ENCODE assay signal across 14 cellular contexts in the genomic region with DNA sequence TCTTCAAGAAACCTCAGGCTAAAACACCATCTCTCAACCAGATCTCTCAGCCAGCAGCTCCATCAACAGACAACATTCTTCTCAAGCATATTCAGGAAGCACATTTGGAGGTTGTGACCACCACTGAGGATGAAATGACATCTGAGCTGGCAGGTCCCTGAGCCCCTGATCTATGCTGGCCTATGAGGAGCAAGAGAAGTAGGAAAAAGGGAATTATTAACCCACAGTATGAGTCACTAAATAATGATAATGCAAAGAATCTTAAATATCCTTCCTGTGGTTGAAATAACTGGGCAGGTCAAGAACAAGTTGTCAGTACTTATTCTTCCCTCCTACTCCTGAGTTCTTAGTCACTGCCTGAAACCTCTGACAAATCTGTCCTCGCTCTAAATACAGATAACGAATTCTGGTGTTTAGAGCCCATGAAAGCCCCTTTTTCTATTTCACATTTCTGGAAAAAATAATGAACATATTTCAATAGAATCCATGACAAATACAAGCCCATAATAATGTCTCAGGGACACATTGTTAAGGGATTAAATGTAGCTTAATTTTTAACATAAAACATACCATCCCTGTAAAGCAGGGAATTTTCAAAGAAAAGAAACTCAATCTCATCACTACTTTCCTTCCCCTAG.
DNase-seq lines count a peak whose midpoint lies in the region; ATAC-seq, FAIRE-seq and TF ChIP-seq lines count a peak whose summit lies in the region.
"Had no signal": no experiment of that assay in that cellular context is flagged by ENCODE, and none has a peak within 500 bp of the region (broad histone marks: within the 10 kb centered on the region; RNA-seq: fewer than 3 reads in every experiment).

No MANE protein-coding gene starts in this region.

- no peaks in the 10 kb centered on the region for H3K36me3 ChIP-seq in ACC112 (ENCODE audit: insufficient read depth, low read length)
- H3K36me3 ChIP-seq in keratinocyte (ENCODE audit: control insufficient read depth in 2 of 2, extremely low read depth in 1 of 2, insufficient read depth in 2 of 2, low read length in 2 of 2) = no peaks in the 10 kb centered on the region
- no peaks in the 10 kb centered on the region for H3K36me3 ChIP-seq in esophagus squamous epithelium
- H3K36me3 ChIP-seq in adrenal gland (replicated peaks in 1 of 2) = no peaks in the 10 kb centered on the region

- peak overlapping the region; percentile 54 for H3K4me2 ChIP-seq in keratinocyte (ENCODE audit: control insufficient read depth, extremely low read depth, insufficient read depth, low read depth, low read length)

- H3K4me3 ChIP-seq in ACC112 (ENCODE audit: low read depth, low read length) (peak overlapping the region; percentile 12), astrocyte of the spinal cord (ENCODE audit: low read depth, low read length) (no peak overlapping the region), keratinocyte (ENCODE audit: control insufficient read depth in 2 of 3, extremely low read depth in 1 of 3, insufficient read depth in 2 of 3, low read depth in 1 of 3, low read length in 3 of 3) (no peak overlapping the region), esophagus squamous epithelium (no peak overlapping the region), adrenal gland (no peak overlapping the region)

- H3K9ac ChIP-seq in keratinocyte (ENCODE audit: control insufficient read depth, extremely low read depth, insufficient read depth, low read length) = peak overlapping the region; percentile 65

- H3K79me2 ChIP-seq in ACC112 (ENCODE audit: control insufficient read depth, insufficient read depth, low read length, unreplicated experiment) (no peaks in the 10 kb centered on the region), keratinocyte (ENCODE audit: control insufficient read depth, insufficient read depth, low read length) (no peaks in the 10 kb centered on the region)

- FAIRE-seq in keratinocyte (lab: Jason Lieb, UNC) = peak; percentile 97
- FAIRE-seq: endometrium had no signal

- dilution Hi-C loops in keratinocyte (cut with MboI; ENCODE audit: extremely low pct_ligation_motif_present, low sequenced_read_pairs) = no loop called here

- H3K9me3 ChIP-seq in keratinocyte (ENCODE audit: control insufficient read depth, low read depth, low read length) (peaks cover 2% of the 10 kb centered on the region), esophagus squamous epithelium (no peaks in the 10 kb centered on the region), adrenal gland (replicated peaks in 1 of 3) (no peaks in the 10 kb centered on the region)

- H2AFZ ChIP-seq in ACC112 (ENCODE audit: low read length, unreplicated experiment) (peak overlapping the region; percentile 63), keratinocyte (ENCODE audit: control insufficient read depth, low read length) (no peak overlapping the region)

- H3K27ac ChIP-seq in ACC112 (ENCODE audit: low read depth, low read length) (peak overlapping the region; percentile 89), keratinocyte (ENCODE audit: control insufficient read depth, insufficient read depth, low read length) (peak overlapping the region; percentile 97), esophagus squamous epithelium (no peak overlapping the region), adrenal gland (no peak overlapping the region)

- TF ChIP-seq POLR2A in esophagus squamous epithelium (IDR thresholded peaks at IDR 0.05) (no peak), adrenal gland (IDR thresholded peaks at IDR 0.05) (no peak)

- H3K4me1 ChIP-seq in ACC112 (ENCODE audit: control insufficient read depth, insufficient read depth, low read length, unreplicated experiment) (peaks cover 53% of the 10 kb centered on the region), keratinocyte (ENCODE audit: control insufficient read depth, extremely low read depth, insufficient read depth, low read length) (peaks cover 58% of the 10 kb centered on the region), esophagus squamous epithelium (no peaks in the 10 kb centered on the region), adrenal gland (replicated peaks in 1 of 2) (no peaks in the 10 kb centered on the region)

- in situ Hi-C loops in astrocyte of the spinal cord (cut with HindIII; ENCODE audit: low sequenced_read_pairs) = no loop called here

- H3K27me3 ChIP-seq in ACC112 (ENCODE audit: insufficient read depth, low read length) = no peaks in the 10 kb centered on the region
- H3K27me3 ChIP-seq in keratinocyte (ENCODE audit: control insufficient read depth, extremely low read depth, insufficient read depth, low read length) = no peaks in the 10 kb centered on the region
- H3K27me3 ChIP-seq in esophagus squamous epithelium = no peaks in the 10 kb centered on the region
- H3K27me3 ChIP-seq in adrenal gland = no peaks in the 10 kb centered on the region

- H3K9me1 ChIP-seq in keratinocyte (ENCODE audit: control insufficient read depth, extremely low read depth, insufficient read depth, low read length) = no peaks in the 10 kb centered on the region

- TF ChIP-seq CTCF in astrocyte of the spinal cord (IDR thresholded peaks at IDR 0.05; ENCODE audit: low read depth, low read length) = no peak
- peak in 1 of 3 experiments; percentile 1 for TF ChIP-seq CTCF in keratinocyte (optimal IDR thresholded peaks at IDR 0.05 in 1 of 3, IDR thresholded peaks at IDR 0.05 in 1 of 3, conservative IDR thresholded peaks at IDR 0.05 in 1 of 3; ENCODE audit: extremely low read depth in 1 of 3, insufficient read depth in 2 of 3, low read length in 3 of 3)
- TF ChIP-seq CTCF in esophagus squamous epithelium (IDR thresholded peaks at IDR 0.05) = no peak
- TF ChIP-seq CTCF in adrenal gland (IDR thresholded peaks at IDR 0.05) = no peak

- ATAC-seq in GM21576 (IDR thresholded peaks at IDR 0.05; ENCODE audit: unreplicated experiment) = no peak

- 33 to 64% methylated on average over 2 of the region's 2 CpGs for WGBS in esophagus squamous epithelium, 2 donors
- 48 to 76% (median 60%) methylated on average over 2 of the region's 2 CpGs for WGBS in adrenal gland, 4 donors

- no peaks in the 10 kb centered on the region for H4K20me1 ChIP-seq in keratinocyte (ENCODE audit: control insufficient read depth, extremely low read depth, insufficient read depth, low read length)

- intact Hi-C loops in esophagus squamous epithelium (cut with DNase I) (no loop called here), adrenal gland (cut with DNase I) (no loop called here)

- DNase-seq in HPDE6-E6E7 (ENCODE audit: extremely low spot score) = peak; percentile 69
- peak; percentile 97 for DNase-seq in astrocyte of the spinal cord (ENCODE audit: low read depth, low spot score)
- DNase-seq in keratinocyte (ENCODE audit: low read depth, low spot score) = peak; percentile 57
- DNase-seq in esophagus squamous epithelium (lab: John Stamatoyannopoulos, UW) = no peak
- no peak for DNase-seq in NCI-H187 (lab: John Stamatoyannopoulos, UW)
- no peak for DNase-seq in adrenal gland
- DNase-seq: activated CD4-positive, alpha-beta T cell treated with anti-CD3 and anti-CD28 coated beads, Interleukin-2, amount 50 U/mL, for 48 hours; activated naive CD4-positive, alpha-beta T cell treated with anti-CD3 and anti-CD28 coated beads, Interleukin-2, amount 10 ng/mL, durations not matched to agents 7 days and 5 days; C1 segment of cervical spinal cord; NCI-H2029; stimulated activated naive CD4-positive, alpha-beta T cell had no signal

Comparison
In these comparisons a context has a peak if more than half of its experiments do, and no peak if none do; other contexts are left out.
1. H3K27ac ChIP-seq: peak in ACC112 (single experiment) and keratinocyte (single experiment); none in esophagus squamous epithelium (0 of 4) and adrenal gland (0 of 5).
2. DNase-seq: peak in HPDE6-E6E7 (single experiment), astrocyte of the spinal cord (single experiment) and keratinocyte (single experiment); none in esophagus squamous epithelium (single experiment), NCI-H187 (0 of 2) and adrenal gland (0 of 7).